Comparison of ENCODE assay signal across 1 cellular context in genomic region chr10:47058961-47059391, GRCh38.
TF ChIP-seq lines count a peak whose summit lies in the region.

No MANE protein-coding gene starts in this region.

TF ChIP-seq in IMR-90, 13 proteins besides CTCF, POLR2A, EP300 and RAD21 (continued from another document):
- TF ChIP-seq USF2 (IDR thresholded peaks at IDR 0.05; ENCODE audit: low read depth, low read length) (no peak), MAZ (IDR thresholded peaks at IDR 0.05; ENCODE audit: borderline replicate concordance, low read depth, low read length) (no peak), MAFK (IDR thresholded peaks at IDR 0.05; ENCODE audit: low read depth, low read length) (no peak)
TF ChIP-seq in IMR-90: peak in this region for 0.
